8 cellular contexts compared by ENCODE assay signal in genomic region chr10:1049425-1049958, GRCh38. TPM values are rescaled to one million over a fixed set of nuclear protein-coding genes. Genes with fewer than 3 reads are reported as not detected.
DNase-seq lines count a peak whose midpoint lies in the region; ATAC-seq and TF ChIP-seq lines count a peak whose summit lies in the region.

No MANE protein-coding gene starts in this region.

- 0 out of 2 replicates have a peak, but pooled peaks cover 4% of the 10 kb centered on the region for H3K4me1 ChIP-seq in HEK293 (ENCODE audit: control insufficient read depth, insufficient read depth, low read length)
- H3K4me1 ChIP-seq in gastroesophageal sphincter = peaks cover 0 to 74% (median 16%) of the 10 kb centered on the region in 3 donors

- no peaks in the 10 kb centered on the region for H3K27me3 Mint-ChIP-seq in T-cell

- CTCF ChIA-PET in HEK293 (lab: Yijun Ruan, JAX) (interaction anchor here (0.6 kb wide), 2 partner anchors 156 to 1951 kb away, joined by 3 to 4 read pairs; no protein-coding TSS in a partner anchor), T-cell (lab: Charles Lee) (interaction anchor here in 1 of 2 donors (0.6 kb wide), 1 partner anchor 156 kb away, joined by 3 read pairs; no protein-coding TSS in a partner anchor)

- H3K4me3 ChIP-seq in HEK293 (ENCODE audit: low read depth, low read length) (peak overlapping the region; percentile 65), gastroesophageal sphincter (peak overlapping the region; percentile 65 to 74), skin epidermis (peak overlapping the region; percentile 63 to 85 (median 73))

- no peaks in the 10 kb centered on the region for H3K27me3 ChIP-seq in gastroesophageal sphincter

- TF ChIP-seq CTCF in HEK293 (tag by site-specific recombination; IDR thresholded peaks at IDR 0.05) (no peak), gastroesophageal sphincter (IDR thresholded peaks at IDR 0.05) (no peak)

- 2% methylated on average over 10 to 13 of the region's 34 CpGs for WGBS in gastroesophageal sphincter (ENCODE audit: low coverage in 1 of 2), 2 donors

- ATAC-seq in T-cell (replicated peaks in 1 of 4) (peak in 2 of 4 experiments; percentile 0 to 2), gastroesophageal sphincter (no peak), HG02798 (IDR thresholded peaks at IDR 0.05; ENCODE audit: poor library complexity, unreplicated experiment) (no peak)

- POLR2A ChIA-PET in HEK293 (lab: Yijun Ruan, JAX) = interaction anchor here (0.6 to 1.7 kb wide), 26 partner anchors 10 to 971 kb away, joined by 3 to 10 read pairs (median 4); partner anchors contain the start of genes ADARB2, GTPBP4, IDI2 and LARP4B
- POLR2A ChIA-PET in T-cell (lab: Charles Lee) = interaction anchor here (0.6 to 1.6 kb wide), 13 partner anchors 8 to 120 kb away, joined by 3 to 9 read pairs (median 4); partner anchors contain the start of gene GTPBP4 (in 1 of the 2)

- peaks cover 18% of the 10 kb centered on the region for H3K36me3 Mint-ChIP-seq in T-cell

- H3K9me3 Mint-ChIP-seq in T-cell = no peaks in the 10 kb centered on the region

- H3K9me3 ChIP-seq in HEK293 (ENCODE audit: control insufficient read depth, insufficient read depth, low read depth, low read length) (no peaks in the 10 kb centered on the region), gastroesophageal sphincter (no peaks in the 10 kb centered on the region)

- peaks cover 61 to 77% (median 69%) of the 10 kb centered on the region in 3 donors for H3K4me1 Mint-ChIP-seq in T-cell

- peaks cover 0 to 33% of the 10 kb centered on the region in 2 experiments for H3K36me3 ChIP-seq in HEK293 (ENCODE audit: control insufficient read depth in 2 of 2, insufficient read depth in 1 of 2, low read length in 2 of 2)
- peaks cover 0 to 27% of the 10 kb centered on the region in 2 donors for H3K36me3 ChIP-seq in gastroesophageal sphincter

- TF ChIP-seq POLR2A in gastroesophageal sphincter (IDR thresholded peaks at IDR 0.05) = no peak

- no peak for TF ChIP-seq EP300 in gastroesophageal sphincter (IDR thresholded peaks at IDR 0.05)

- DNase-seq in T-cell (no peak), SK-N-DZ (ENCODE audit: low spot score) (no peak), NCI-H1417 treated with DMSO at 0.1 percent for 48 hours (lab: John Stamatoyannopoulos, UW) (no peak), amygdala (lab: John Stamatoyannopoulos, UW) (no peak)

- peak overlapping the region; percentile 91 to 94 (median 92) for H3K4me3 Mint-ChIP-seq in T-cell

- H3K27ac ChIP-seq in HEK293 (ENCODE audit: extremely low read depth, low read depth, low read length) (peak overlapping the region; percentile 97), gastroesophageal sphincter (peak overlapping the region; percentile 80 to 100 (median 98)), skin epidermis (peak overlapping the region; percentile 84 to 100 (median 97))

- H3K27ac Mint-ChIP-seq in T-cell = peak overlapping the region; percentile 97 to 98

TF ChIP-seq in HEK293, 187 proteins besides CTCF, POLR2A, EP300 and RAD21 (continues in another document):
- TF ChIP-seq ZNF121 (tag by site-specific recombination; IDR thresholded peaks at IDR 0.05) (peak; percentile 97), ZNF335 (tag by site-specific recombination; conservative IDR thresholded peaks at IDR 0.05) (peak; percentile 90), ZNF10 (tag by site-specific recombination; IDR thresholded peaks at IDR 0.05) (no peak), ZNF2 (tag by site-specific recombination; IDR thresholded peaks at IDR 0.05) (0 out of 2 replicates have a peak, but pooled peaks have one; percentile 14), ZNF169 (tag by site-specific recombination; IDR thresholded peaks at IDR 0.05) (no peak), ZNF792 (tag by site-specific recombination; IDR thresholded peaks at IDR 0.05) (no peak), HOXC10 (CRISPR knock-in tag; IDR thresholded peaks at IDR 0.05) (no peak), HIC1 (tag by site-specific recombination; IDR thresholded peaks at IDR 0.05) (no peak), GFI1B (tag by site-specific recombination; IDR thresholded peaks at IDR 0.05) (no peak), KLF8 (tag by site-specific recombination; IDR thresholded peaks at IDR 0.05) (no peak), PRDM6 (tag by site-specific recombination; IDR thresholded peaks at IDR 0.05) (no peak), ZNF76 (tag by site-specific recombination; IDR thresholded peaks at IDR 0.05; ENCODE audit: borderline replicate concordance, low read depth) (no peak), ZBTB20 (tag by site-specific recombination; IDR thresholded peaks at IDR 0.05) (peak; percentile 31; the same call in 1 of the 2 replicates), REST (tag by site-specific recombination; IDR thresholded peaks at IDR 0.05) (no peak), ZNF791 (tag by site-specific recombination; IDR thresholded peaks at IDR 0.05) (no peak), ZNF488 (tag by site-specific recombination; IDR thresholded peaks at IDR 0.05) (no peak), ZNF621 (tag by site-specific recombination; IDR thresholded peaks at IDR 0.05) (no peak)

RNA-seq across cellular contexts. Expression of gene IDI1, which starts 0.6 kb away (rescaled TPM):
- 100 to 1,000 TPM in 2 of 5 donors, 10 to 100 TPM in 3; 26.2 to 166 (median 32.8) TPM for total RNA-seq in T-cell
- total RNA-seq in gastroesophageal sphincter = 10 to 100 TPM; 19.2 to 32.4 (median 29.5) TPM
- polyA plus RNA-seq in SK-N-DZ (2014; cell fraction: cytosol; rRNA removed) = 249 and 253 TPM in 2 replicates
- 208 TPM in 2 replicates for polyA plus RNA-seq in SK-N-DZ (2014; cell fraction: nucleus; rRNA removed)

RNA-seq across cellular contexts. Expression of gene WDR37, which starts 6.7 kb away (rescaled TPM):
- total RNA-seq in T-cell (10 to 100 TPM; 34.6 to 40.4 (median 37.3) TPM), gastroesophageal sphincter (10 to 100 TPM; 11.4 to 16.7 (median 13.9) TPM)
- 11.5 and 13.5 TPM in 2 replicates for polyA plus RNA-seq in SK-N-DZ (2014; cell fraction: cytosol; rRNA removed)
- polyA plus RNA-seq in SK-N-DZ (2014; cell fraction: nucleus; rRNA removed) = 11.3 and 13.9 TPM in 2 replicates

RNA-seq across cellular contexts. Expression of gene IDI2, which starts 23.8 kb away (rescaled TPM):
- total RNA-seq in T-cell = not detected
- not detected for total RNA-seq in gastroesophageal sphincter
- polyA plus RNA-seq in SK-N-DZ (2014; cell fraction: cytosol; rRNA removed) = not detected in 2 replicates
- not detected in 2 replicates for polyA plus RNA-seq in SK-N-DZ (2014; cell fraction: nucleus; rRNA removed)
